ENCODE assay signal across 8 cellular contexts in the genomic region with DNA sequence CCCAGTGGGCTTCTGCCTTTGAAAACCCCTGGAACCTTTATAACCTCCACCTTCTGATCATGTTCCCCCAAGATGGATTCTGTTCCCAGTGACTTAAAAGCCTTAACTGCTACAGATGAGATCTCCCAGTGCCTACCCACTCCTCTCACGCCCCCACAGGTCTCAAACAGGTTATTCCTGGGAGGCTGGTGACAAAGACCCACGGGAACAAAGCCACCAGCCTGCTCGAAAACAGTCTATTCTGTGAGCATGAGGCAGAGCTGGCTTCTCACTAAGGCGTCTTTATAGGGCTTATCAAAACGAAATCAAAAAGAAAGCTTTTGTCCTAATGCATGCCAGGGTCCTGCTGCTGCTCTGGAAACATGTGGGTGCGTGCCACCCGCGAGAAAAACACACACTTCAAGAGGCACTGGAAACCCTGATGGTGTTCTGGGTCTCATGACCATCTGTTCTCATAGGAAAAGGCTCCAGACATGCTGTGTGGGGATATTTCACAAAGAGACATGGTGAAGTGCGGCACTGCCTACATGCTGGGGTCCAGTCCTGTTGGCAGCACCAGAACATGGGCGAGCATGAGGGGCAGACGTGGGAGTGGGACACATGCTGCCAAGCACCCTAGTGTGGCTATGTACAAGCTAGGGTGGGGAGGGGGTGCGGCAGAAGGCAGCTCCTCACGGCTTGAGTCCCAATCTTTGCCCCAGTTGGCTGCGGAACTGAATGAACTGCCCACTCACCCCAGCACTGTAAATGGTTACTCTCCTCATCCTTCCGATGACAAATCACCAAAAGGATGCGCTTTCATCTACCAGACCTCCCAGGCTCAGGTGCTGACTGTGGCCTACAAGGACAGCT. TPM values are rescaled to one million over a fixed set of nuclear protein-coding genes. Genes with fewer than 3 reads are reported as not detected.
DNase-seq lines count a peak whose midpoint lies in the region; ATAC-seq and TF ChIP-seq lines count a peak whose summit lies in the region.

No MANE protein-coding gene starts in this region.

- peak overlapping the region; percentile 72 for H3K4me3 Mint-ChIP-seq in Calu3 (ENCODE audit: low read depth, unreplicated experiment)
- peak overlapping the region; percentile 86 to 91 for H3K4me3 Mint-ChIP-seq in effector memory CD8-positive, alpha-beta T cell

- H3K4me2 ChIP-seq in osteoblast (ENCODE audit: insufficient read depth, low read length): peak overlapping the region; percentile 99

- H4K20me1 ChIP-seq in osteoblast (ENCODE audit: insufficient read depth, low read length): peaks cover 52% of the 10 kb centered on the region

- no peaks in the 10 kb centered on the region for H3K9me3 ChIP-seq in Panc1 (ENCODE audit: control insufficient read depth, insufficient read depth, low read depth, low read length)
- no peaks in the 10 kb centered on the region for H3K9me3 ChIP-seq in osteoblast (ENCODE audit: low read depth, low read length)

- peaks cover 75% of the 10 kb centered on the region for H3K79me2 ChIP-seq in osteoblast (ENCODE audit: insufficient read depth, low read length)

- peaks cover 54% of the 10 kb centered on the region for H3K4me1 ChIP-seq in Panc1 (ENCODE audit: control insufficient read depth, insufficient read depth, low read length)
- H3K4me1 ChIP-seq in osteoblast (ENCODE audit: insufficient read depth, low read length): peaks cover 37% of the 10 kb centered on the region

- peaks cover 21% of the 10 kb centered on the region for H3K4me1 Mint-ChIP-seq in Calu3 (ENCODE audit: low read depth, unreplicated experiment)
- H3K4me1 Mint-ChIP-seq in effector memory CD8-positive, alpha-beta T cell (ENCODE audit: low read depth in 2 of 2): peaks cover 56 to 68% of the 10 kb centered on the region in 2 donors

- TSS peak; percentile 55 for BruUV-seq in Calu3 (replicated peaks; lab: Mats Ljungman, UMichigan)
- BruUV-seq in Panc1 (replicated peaks; lab: Mats Ljungman, UMichigan): TSS peak; percentile 71

- H3K4me3 ChIP-seq in Panc1 (ENCODE audit: low read depth in 2 of 2, low read length in 2 of 2) (peak overlapping the region; percentile 75 to 92), osteoblast (ENCODE audit: insufficient read depth, low read length) (peak overlapping the region; percentile 91)

- in situ Hi-C loops in Panc1 (cut with HindIII; ENCODE audit: low pct_unique_long_range_greater_than_20kb, low sequenced_read_pairs): no loop called here

- intact Hi-C loops in Calu3 (cut with micrococcal nuclease; ENCODE audit: unreplicated experiment) (no loop called here), Panc1 (cut with micrococcal nuclease; ENCODE audit: unreplicated experiment) (loop anchor here (5.0 kb wide), 1 partner anchor 47 kb away; no protein-coding TSS in a partner anchor)

- peak overlapping the region; percentile 97 for H3K27ac ChIP-seq in Panc1 (ENCODE audit: low read length)
- H3K27ac ChIP-seq in osteoblast (ENCODE audit: low read depth, low read length): peak overlapping the region; percentile 82

- no peak for ATAC-seq in Panc1
- no peak for ATAC-seq in effector memory CD8-positive, alpha-beta T cell (replicated peaks)
- no peak for ATAC-seq in GM18858 (IDR thresholded peaks at IDR 0.05; ENCODE audit: unreplicated experiment)
- no peak for ATAC-seq in HG03354 (IDR thresholded peaks at IDR 0.05; ENCODE audit: poor library complexity, severe bottlenecking, unreplicated experiment)
- ATAC-seq in GM19324 (IDR thresholded peaks at IDR 0.05; ENCODE audit: low FRiP score, unreplicated experiment): no peak

- H3K9me3 Mint-ChIP-seq in Calu3 (ENCODE audit: low read depth, unreplicated experiment): no peaks in the 10 kb centered on the region
- H3K9me3 Mint-ChIP-seq in effector memory CD8-positive, alpha-beta T cell: no peaks in the 10 kb centered on the region

- TF ChIP-seq CTCF in Calu3 (IDR thresholded peaks at IDR 0.05; ENCODE audit: unreplicated experiment): no peak
- no peak for TF ChIP-seq CTCF in Panc1 (IDR thresholded peaks at IDR 0.05)
- no peak for TF ChIP-seq CTCF in osteoblast (IDR thresholded peaks at IDR 0.05; ENCODE audit: extremely low read depth, low read depth, low read length)

- no peak overlapping the region for H3K27ac Mint-ChIP-seq in Calu3 (ENCODE audit: unreplicated experiment)
- peak overlapping the region; percentile 60 to 85 for H3K27ac Mint-ChIP-seq in effector memory CD8-positive, alpha-beta T cell

- DNase-seq in Calu3: no peak
- no peak for DNase-seq in Panc1 (ENCODE audit: low read depth, low spot score)
- DNase-seq in effector memory CD8-positive, alpha-beta T cell: no peak
- DNase-seq in osteoblast (ENCODE audit: insufficient read length, low spot score, missing footprints): no peak
- no peak for DNase-seq in DMS79 treated with DMSO at 0.1 percent for 48 hours (lab: John Stamatoyannopoulos, UW)

- H3K27me3 ChIP-seq in Panc1 (ENCODE audit: control insufficient read depth, insufficient read depth, low read length): no peaks in the 10 kb centered on the region
- H3K27me3 ChIP-seq in osteoblast (ENCODE audit: insufficient read depth, low read length): peaks cover 6% of the 10 kb centered on the region

- POLR2A ChIA-PET in Panc1 (lab: Charles Lee): interaction anchor here (0.6 kb wide), 1 partner anchor 843 kb away, joined by 11 read pairs; no protein-coding TSS in a partner anchor

- CTCF ChIA-PET in Calu3 (lab: Charles Lee) (interaction anchor here (0.7 to 1.0 kb wide), 2 partner anchors 78 to 113 kb away, joined by 4 to 11 read pairs; no protein-coding TSS in a partner anchor), Panc1 (lab: Charles Lee) (no interaction called here)

- peaks cover 23% of the 10 kb centered on the region for H3K36me3 Mint-ChIP-seq in Calu3 (ENCODE audit: insufficient read depth, unreplicated experiment)
- peaks cover 16% of the 10 kb centered on the region for H3K36me3 Mint-ChIP-seq in effector memory CD8-positive, alpha-beta T cell (ENCODE audit: insufficient read depth)

- H3K27me3 Mint-ChIP-seq in Calu3 (ENCODE audit: unreplicated experiment): peaks cover 10% of the 10 kb centered on the region
- H3K27me3 Mint-ChIP-seq in effector memory CD8-positive, alpha-beta T cell: peaks cover 10 to 13% of the 10 kb centered on the region in 2 donors

- H3K36me3 ChIP-seq in Panc1 (ENCODE audit: control insufficient read depth, insufficient read depth, low read length) (peaks cover 8% of the 10 kb centered on the region; the same call in 1 of the 2 replicates), osteoblast (ENCODE audit: insufficient read depth, low read length) (peaks cover 4% of the 10 kb centered on the region)

- H2AFZ ChIP-seq in osteoblast (ENCODE audit: low read length): no peak overlapping the region

RNA-seq across cellular contexts. Expression of a gene that starts 2.1 kb away (rescaled TPM):
- total RNA-seq in Calu3 (2022) (166 and 173 TPM in 2 replicates), Panc1 (2021; ENCODE audit: unreplicated experiment) (695 TPM), osteoblast (150 and 154 TPM in 2 replicates)
- 830 TPM for polyA plus RNA-seq in Panc1 (2012; ENCODE audit: insufficient read length)
